Comparison of ENCODE assay signal across 1 cellular context in genomic region chr1:199243423-199244061, GRCh38.
TF ChIP-seq lines count a peak whose summit lies in the region.

No MANE protein-coding gene starts in this region.

TF ChIP-seq in GM12878, 131 proteins besides CTCF, POLR2A, EP300 and RAD21 (continued from another document):
- TF ChIP-seq E4F1 (IDR thresholded peaks at IDR 0.05; ENCODE audit: borderline replicate concordance, partially characterized antibody) = no peak
- no peak for TF ChIP-seq KLF5 (IDR thresholded peaks at IDR 0.05; ENCODE audit: partially characterized antibody)
- TF ChIP-seq IRF4 (IDR thresholded peaks at IDR 0.05; ENCODE audit: low read depth, low read length) = peak; percentile 73
- TF ChIP-seq RCOR1 (conservative IDR thresholded peaks at IDR 0.05; ENCODE audit: low read depth, low read length) = no peak
- no peak for TF ChIP-seq NKRF (conservative IDR thresholded peaks at IDR 0.05)
- no peak for TF ChIP-seq TCF7 (IDR thresholded peaks at IDR 0.05; ENCODE audit: borderline replicate concordance)
- no peak for TF ChIP-seq ASH2L (IDR thresholded peaks at IDR 0.05; ENCODE audit: borderline replicate concordance, low read depth)
- no peak; the same call in 1 of the 2 replicates for TF ChIP-seq MLLT1 (IDR thresholded peaks at IDR 0.05)
- TF ChIP-seq WRNIP1 (IDR thresholded peaks at IDR 0.05; ENCODE audit: borderline replicate concordance, low read depth, low read length) = no peak
- no peak for TF ChIP-seq CHD2 (IDR thresholded peaks at IDR 0.05; ENCODE audit: borderline replicate concordance, low read depth, low read length)
- TF ChIP-seq STAT1 (conservative IDR thresholded peaks at IDR 0.05) = no peak
- TF ChIP-seq SKIL (IDR thresholded peaks at IDR 0.05; ENCODE audit: low read depth, poor library complexity, severe bottlenecking) = no peak
- no peak for TF ChIP-seq ZBTB33 (IDR thresholded peaks at IDR 0.05)
- TF ChIP-seq NRF1 (conservative IDR thresholded peaks at IDR 0.05; ENCODE audit: low read depth, low read length) = no peak
- TF ChIP-seq TCF12 (IDR thresholded peaks at IDR 0.05; ENCODE audit: low read depth, low read length) = peak; percentile 59; the same call in 1 of the 2 replicates
- peak; percentile 36; the same call in 1 of the 2 replicates for TF ChIP-seq TBL1XR1 (IDR thresholded peaks at IDR 0.05; ENCODE audit: low read depth, low read length)
- no peak for TF ChIP-seq USF2 (IDR thresholded peaks at IDR 0.05; ENCODE audit: borderline replicate concordance, low read depth, low read length)
- peak; percentile 92 for TF ChIP-seq YY1 (IDR thresholded peaks at IDR 0.05; ENCODE audit: low read depth, low read length)
- no peak for TF ChIP-seq MTA2 (IDR thresholded peaks at IDR 0.05; ENCODE audit: low read depth)
- no peak for TF ChIP-seq ZBTB11 (CRISPR knock-in tag; IDR thresholded peaks at IDR 0.05)
- TF ChIP-seq ZNF687 (IDR thresholded peaks at IDR 0.05) = peak; percentile 66; the same call in 1 of the 2 replicates
- TF ChIP-seq NR2C1 (IDR thresholded peaks at IDR 0.05) = no peak
- no peak for TF ChIP-seq FOXK2 (IDR thresholded peaks at IDR 0.05)
- TF ChIP-seq SRF (IDR thresholded peaks at IDR 0.05; ENCODE audit: low read depth in 2 of 2, low read length in 2 of 2) = no peak
- TF ChIP-seq ELK1 (IDR thresholded peaks at IDR 0.05; ENCODE audit: low read depth, low read length) = no peak
- TF ChIP-seq BACH1 (IDR thresholded peaks at IDR 0.05; ENCODE audit: borderline replicate concordance) = no peak
- TF ChIP-seq JUND (IDR thresholded peaks at IDR 0.05; ENCODE audit: low read depth, low read length) = no peak
- no peak for TF ChIP-seq CBX3 (IDR thresholded peaks at IDR 0.05; ENCODE audit: borderline replicate concordance, low read depth)
- TF ChIP-seq RUNX3 (IDR thresholded peaks at IDR 0.05; ENCODE audit: low read length) = peak; percentile 18; the same call in 1 of the 2 replicates
- TF ChIP-seq RBBP5 (conservative IDR thresholded peaks at IDR 0.05) = no peak
- TF ChIP-seq ETV6 (conservative IDR thresholded peaks at IDR 0.05 in 1 of 2, IDR thresholded peaks at IDR 0.05 in 1 of 2; ENCODE audit: borderline replicate concordance in 1 of 2, low read depth in 1 of 2) = no peak
- no peak for TF ChIP-seq TARDBP (IDR thresholded peaks at IDR 0.05; ENCODE audit: borderline replicate concordance)
- peak; percentile 91 for TF ChIP-seq SMARCA5 (IDR thresholded peaks at IDR 0.05)
- no peak for TF ChIP-seq GABPA (IDR thresholded peaks at IDR 0.05; ENCODE audit: low read depth)
- no peak for TF ChIP-seq ZNF274 (IDR thresholded peaks at IDR 0.05; ENCODE audit: insufficient read depth, insufficient read length)
- no peak for TF ChIP-seq YBX1 (IDR thresholded peaks at IDR 0.05)
- no peak for TF ChIP-seq RAD51 (IDR thresholded peaks at IDR 0.05)
- TF ChIP-seq PKNOX1 (IDR thresholded peaks at IDR 0.05) = peak; percentile 55; the same call in 1 of the 2 replicates
- no peak for TF ChIP-seq BCL11A (IDR thresholded peaks at IDR 0.05; ENCODE audit: low read depth, low read length)
- no peak; the same call in 1 of the 2 replicates for TF ChIP-seq NR2F1 (conservative IDR thresholded peaks at IDR 0.05)
- no peak for TF ChIP-seq CBFB (IDR thresholded peaks at IDR 0.05; ENCODE audit: low read depth)
